ENCODE assay signal across 1 cellular context in the genomic region with DNA sequence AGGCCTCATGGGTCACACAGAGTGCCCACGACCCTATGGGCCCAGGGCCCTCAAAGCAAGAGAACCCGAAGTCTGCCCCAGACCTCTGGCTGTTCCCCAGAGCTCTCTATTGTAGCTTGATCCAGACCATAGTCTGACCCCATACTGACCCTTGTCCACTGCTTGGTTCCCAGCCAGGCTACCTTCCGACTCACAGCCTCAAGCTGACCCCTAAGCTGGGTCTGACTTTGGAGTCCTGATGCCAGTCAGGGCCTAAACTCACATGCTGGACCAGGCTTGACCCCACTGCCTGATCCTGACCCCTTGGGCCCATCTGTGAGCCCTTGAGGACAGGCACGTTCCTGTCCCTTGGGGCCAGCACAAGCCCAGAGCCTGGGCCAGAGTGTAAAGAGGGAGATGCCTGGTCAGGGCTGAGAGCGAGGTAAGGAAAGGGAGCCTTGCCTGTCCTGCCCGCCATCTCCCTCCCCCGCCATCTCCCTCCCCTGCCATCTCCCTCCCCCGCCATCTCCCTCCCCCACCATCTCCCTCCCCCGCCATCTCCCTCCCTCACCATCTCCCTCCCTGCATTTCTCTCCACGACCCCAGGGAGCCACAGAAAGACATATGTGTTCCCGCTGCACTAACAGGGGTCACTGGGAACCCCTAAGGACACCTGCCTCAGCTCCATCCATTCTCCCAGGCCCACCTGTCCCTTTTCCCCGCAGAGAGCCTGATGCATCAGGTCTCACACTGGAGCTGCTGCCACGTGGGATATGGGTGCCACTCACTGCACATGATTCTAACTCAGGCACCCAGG.
TF ChIP-seq lines count a peak whose summit lies in the region.

No MANE protein-coding gene starts in this region.

TF ChIP-seq in H1, 55 proteins besides CTCF, POLR2A, EP300 and RAD21:
- no peak for TF ChIP-seq FOSL1 (IDR thresholded peaks at IDR 0.05; ENCODE audit: insufficient read depth, low read depth, low read length)
